In the genomic region with DNA sequence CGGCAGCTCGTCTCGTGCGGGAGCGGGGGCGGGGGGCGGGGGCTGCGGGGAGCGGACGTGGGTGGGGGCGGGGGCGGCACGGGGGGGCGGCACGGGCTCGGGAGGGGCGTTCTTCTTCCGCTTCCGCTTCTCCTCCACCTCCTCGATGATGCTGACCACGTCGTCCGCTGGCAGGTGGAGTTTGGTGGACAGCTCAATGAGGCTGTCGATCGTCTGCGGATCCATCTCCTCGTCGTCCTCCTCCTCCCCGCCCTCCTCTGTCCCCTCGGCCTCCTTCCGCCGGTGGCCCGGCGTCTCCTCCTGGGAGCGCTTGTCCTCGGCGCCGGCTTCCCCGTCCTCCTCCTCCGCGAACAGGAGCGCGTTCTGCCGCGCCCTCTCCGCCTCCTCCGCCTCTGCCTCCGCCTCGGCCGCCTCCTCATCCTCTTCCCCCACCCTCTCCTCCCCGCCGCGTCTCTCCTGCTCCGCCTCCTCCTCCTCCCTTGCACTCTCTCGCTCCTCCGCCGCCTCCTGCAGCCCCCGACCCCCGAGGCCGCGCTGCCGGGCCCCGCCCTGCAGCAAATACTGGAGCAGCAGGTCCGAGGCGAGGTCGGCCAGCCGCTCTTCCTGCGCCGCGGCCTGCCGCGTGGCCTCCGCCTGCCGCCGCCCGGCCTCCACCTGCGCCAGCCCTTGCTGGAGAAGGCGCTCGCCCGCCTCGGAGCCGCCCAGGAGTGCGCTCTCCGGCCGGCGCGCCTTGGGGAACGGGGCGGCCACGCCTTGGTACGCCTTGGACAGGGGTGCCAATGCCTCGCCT, we compare ENCODE assay signal across 8 cellular contexts. TPM values are rescaled to one million over a fixed set of nuclear protein-coding genes. Genes with fewer than 3 reads are reported as not detected.
DNase-seq lines count a peak whose midpoint lies in the region; ATAC-seq and TF ChIP-seq lines count a peak whose summit lies in the region.

No MANE protein-coding gene starts in this region.

- peaks cover 24% of the 10 kb centered on the region for H3K27me3 ChIP-seq in A673 (replicated peaks; ENCODE audit: insufficient read depth, low read depth, low read length, poor library complexity)

- no peak for TF ChIP-seq POLR2A in lower leg skin (IDR thresholded peaks at IDR 0.05)

- WGBS in lower leg skin, 2 donors, result 1% methylated on average over 71 to 73 of the region's 92 CpGs

- H3K9me3 ChIP-seq in A673 (ENCODE audit: low read depth, low read length, poor library complexity, severe bottlenecking), result no peaks in the 10 kb centered on the region
- no peaks in the 10 kb centered on the region for H3K9me3 ChIP-seq in ES-I3 (ENCODE audit: control insufficient read depth, insufficient read depth, low read length)

- peak; percentile 65 for DNase-seq in A673 (ENCODE audit: low spot score)
- peak; percentile 66 for DNase-seq in NCI-H510A treated with DMSO at 0.1 percent for 48 hours (lab: John Stamatoyannopoulos, UW)
- no peak for DNase-seq in astrocyte of the cerebellum (ENCODE audit: low read depth)
- no peak for DNase-seq in lower leg skin (ENCODE audit: low spot score in 2 of 2)
- no peak for DNase-seq in mesenteric fat pad (ENCODE audit: low spot score)
- no peak for DNase-seq in stimulated activated CD4-positive, alpha-beta T cell treated with anti-CD3 and anti-CD28 coated beads, Interleukin-12 subunit alpha, Interleukin-12 subunit beta, amount 100 ng/mL, for 4 hours

- in situ Hi-C loops in astrocyte of the cerebellum (cut with HindIII; ENCODE audit: low sequenced_read_pairs), result no loop called here

- H3K36me3 ChIP-seq in A673 (ENCODE audit: insufficient read depth, low read length, poor library complexity, severe bottlenecking) (peaks cover 4% of the 10 kb centered on the region), ES-I3 (ENCODE audit: insufficient read depth, low read length) (no peaks in the 10 kb centered on the region)

- intact Hi-C loops in A673 (cut with micrococcal nuclease; ENCODE audit: unreplicated experiment), result no loop called here
- intact Hi-C loops in lower leg skin (cut with DNase I; ENCODE audit: low total_unique reads), result no loop called here

- peak overlapping the region; percentile 80 for H3K9ac ChIP-seq in ES-I3 (ENCODE audit: low read depth, low read length)

- no peak overlapping the region for H3K27ac ChIP-seq in A673 (ENCODE audit: low read depth, low read length, poor library complexity, severe bottlenecking)

- POLR2A ChIA-PET in A673 (lab: Charles Lee; ENCODE audit: low non-redundant PET), result interaction anchor here (0.8 kb wide), 1 partner anchor 79 kb away, joined by 4 read pairs; no protein-coding TSS in a partner anchor

- TF ChIP-seq CTCF in A673 (conservative IDR thresholded peaks at IDR 0.05; ENCODE audit: low read depth, low read length) (no peak), astrocyte of the cerebellum (IDR thresholded peaks at IDR 0.05; ENCODE audit: low read depth, low read length, missing control alignments) (no peak), lower leg skin (IDR thresholded peaks at IDR 0.05) (no peak)

- H3K4me1 ChIP-seq in A673 (ENCODE audit: insufficient read depth, low read length, poor library complexity, severe bottlenecking) (peaks cover 54% of the 10 kb centered on the region), ES-I3 (ENCODE audit: insufficient read depth, low read length) (peaks cover 33% of the 10 kb centered on the region)

- H3K4me3 ChIP-seq in A673 (ENCODE audit: low read depth, low read length, poor library complexity, severe bottlenecking) (peak overlapping the region; percentile 49), astrocyte of the cerebellum (ENCODE audit: low read depth, low read length) (peak overlapping the region; percentile 28), lower leg skin (ENCODE audit: low read depth, poor library complexity, severe bottlenecking) (peak overlapping the region; percentile 2)

- no TSS peak for BruUV-seq in A673 (replicated peaks; lab: Mats Ljungman, UMichigan)

- CTCF ChIA-PET in A673 (lab: Charles Lee), result interaction anchor here (0.5 to 1.0 kb wide), 2 partner anchors 20 to 105 kb away, joined by 3 to 4 read pairs; no protein-coding TSS in a partner anchor

- no peak for ATAC-seq in HG02610 (IDR thresholded peaks at IDR 0.05; ENCODE audit: unreplicated experiment)

RNA-seq across cellular contexts. Expression of gene VGF, which starts 1.9 kb away (rescaled TPM):
- total RNA-seq in A673 (2021), result 14.4 and 16.0 TPM in 2 replicates
- total RNA-seq in lower leg skin, result 1 to 10 TPM in 2 of 4 donors, under 1 TPM in 1, not detected in 1; 0.91 to 6.3 (median 2.5) TPM
- 0.22 TPM for total RNA-seq in mesenteric fat pad

RNA-seq across cellular contexts. Expression of gene AP1S1, which starts 9.2 kb away (rescaled TPM):
- total RNA-seq in A673 (2021) (71.3 and 79.0 TPM in 2 replicates), lower leg skin (10 to 100 TPM; 52.9 to 81.2 (median 61.2) TPM), mesenteric fat pad (30.4 TPM)

RNA-seq across cellular contexts. Expression of gene NAT16, which starts 16.6 kb away (rescaled TPM):
- total RNA-seq in A673 (2021) (not detected in 2 replicates), lower leg skin (not detected), mesenteric fat pad (not detected)

RNA-seq across cellular contexts. Expression of gene SERPINE1, which starts 36.6 kb away (rescaled TPM):
- total RNA-seq in A673 (2021) (4.7 and 5.3 TPM in 2 replicates), lower leg skin (1 to 10 TPM; 4.8 to 9.4 (median 8.9) TPM), mesenteric fat pad (130 TPM)

RNA-seq across cellular contexts. Expression of gene MOGAT3, which starts 37.4 kb away (rescaled TPM):
- total RNA-seq in A673 (2021), result not detected in 2 replicates
- not detected for total RNA-seq in lower leg skin
- total RNA-seq in mesenteric fat pad, result not detected

Comparison
In these comparisons a context has a peak if more than half of its experiments do, and no peak if none do; other contexts are left out.
1. DNase-seq: peak in A673 (single experiment) and NCI-H510A treated with DMSO at 0.1 percent for 48 hours (single experiment); none in astrocyte of the cerebellum (single experiment), lower leg skin (0 of 2), mesenteric fat pad (single experiment) and stimulated activated CD4-positive, alpha-beta T cell treated with anti-CD3 and anti-CD28 coated beads, Interleukin-12 subunit alpha, Interleukin-12 subunit beta, amount 100 ng/mL, for 4 hours (single experiment).
2. Peak in every context shown above with its lines, with median percentiles within 50 percentile points of each other: H3K4me3 ChIP-seq.